24 cellular contexts compared by ENCODE assay signal in genomic region chr5:112574566-112574965, GRCh38.
DNase-seq lines count a peak whose midpoint lies in the region; ATAC-seq and TF ChIP-seq lines count a peak whose summit lies in the region.
"Had no signal": no experiment of that assay in that cellular context is flagged by ENCODE, and none has a peak within 500 bp of the region (broad histone marks: within the 10 kb centered on the region; RNA-seq: fewer than 3 reads in every experiment).

No MANE protein-coding gene starts in this region.

- no peaks in the 10 kb centered on the region for H3K9me3 ChIP-seq in upper lobe of right lung
- H3K9me3 ChIP-seq: Peyer's patch, sigmoid colon, suprapubic skin had no signal

- peak; percentile 67 for ATAC-seq in upper lobe of right lung
- no peak for ATAC-seq in GM21526 (IDR thresholded peaks at IDR 0.05; ENCODE audit: low FRiP score, unreplicated experiment)
- ATAC-seq in GM21381 (IDR thresholded peaks at IDR 0.05; ENCODE audit: unreplicated experiment): no peak
- ATAC-seq: left lobe of liver; stimulated activated naive B cell treated with anti-CD40 and anti-IgM and Interleukin-4, amounts not matched to agents 10 μg/mL and 1 μg/mL and 100 μg/mL, for 72 hours had no signal

- H3K27me3 ChIP-seq in upper lobe of right lung: no peaks in the 10 kb centered on the region
- H3K27me3 ChIP-seq: Peyer's patch, sigmoid colon, suprapubic skin had no signal

- no peak overlapping the region for H3K27ac ChIP-seq in upper lobe of right lung
- H3K27ac ChIP-seq: 22Rv1, Peyer's patch, suprapubic skin had no signal

- no peak overlapping the region for H3K4me3 ChIP-seq in upper lobe of right lung
- H3K4me3 ChIP-seq: Peyer's patch, sigmoid colon, suprapubic skin had no signal

- peak; percentile 22 to 53 for DNase-seq in NCI-H2081 (lab: John Stamatoyannopoulos, UW)
- DNase-seq in NCI-H2081 treated with DMSO at 0.1 percent for 48 hours (lab: John Stamatoyannopoulos, UW): no peak
- DNase-seq in NCI-H2029 treated with DMSO at 0.1 percent for 48 hours (lab: John Stamatoyannopoulos, UW): peak; percentile 31
- DNase-seq in NCI-H69 (lab: John Stamatoyannopoulos, UW): peak; percentile 86
- no peak for DNase-seq in upper lobe of right lung
- no peak for DNase-seq in activated CD4-positive, alpha-beta T cell treated with anti-CD3 and anti-CD28 coated beads for 1 hour
- DNase-seq: activated CD4-positive, alpha-beta T cell treated with anti-CD3 and anti-CD28 coated beads, Interleukin-2, amount 50 U/mL, for 48 hours; activated CD8-positive, alpha-beta memory T cell treated with anti-CD3 and anti-CD28 coated beads, Interleukin-2, amount 50 U/mL, for 4 hours; activated naive CD4-positive, alpha-beta T cell treated with anti-CD3 and anti-CD28 coated beads, Interleukin-2, amount 10 ng/mL, durations not matched to agents 7 days and 5 days; effector CD4-positive, alpha-beta T cell; H7; mesendoderm; NCI-H1092 treated with DMSO at 0.1 percent for 48 hours; NCI-H226; NK-92 treated with Interleukin-12 subunit alpha and Interleukin-12 subunit beta, amount 100 ng/mL, for 24 hours; Peyer's patch; sigmoid colon; stimulated activated CD4-positive, alpha-beta T cell treated with anti-CD3 and anti-CD28 coated beads, Interleukin-4, amount 100 ng/mL, for 24 hours; stimulated activated naive B cell treated with anti-CD40 and anti-IgM and Interleukin-4, amounts not matched to agents 10 μg/mL and 1 μg/mL and 100 μg/mL, for 72 hours had no signal

- intact Hi-C loops in upper lobe of right lung (cut with DNase I): no loop called here

- peaks cover 8% of the 10 kb centered on the region for H3K4me1 ChIP-seq in upper lobe of right lung
- H3K4me1 ChIP-seq: Peyer's patch, suprapubic skin had no signal

- no peak for TF ChIP-seq CTCF in upper lobe of right lung (IDR thresholded peaks at IDR 0.05)

- no peaks in the 10 kb centered on the region for H3K36me3 ChIP-seq in upper lobe of right lung
- H3K36me3 ChIP-seq: Peyer's patch, sigmoid colon, suprapubic skin had no signal

Comparison
In these comparisons a context has a peak if more than half of its experiments do, and no peak if none do; other contexts are left out.
1. DNase-seq: peak in NCI-H2081 (2 of 2), NCI-H2029 treated with DMSO at 0.1 percent for 48 hours (single experiment) and NCI-H69 (single experiment); none in NCI-H2081 treated with DMSO at 0.1 percent for 48 hours (single experiment), upper lobe of right lung (single experiment) and activated CD4-positive, alpha-beta T cell treated with anti-CD3 and anti-CD28 coated beads for 1 hour (single experiment).